Comparison of ENCODE assay signal across 10 cellular contexts in genomic region chr1:52659356-52659755, GRCh38. TPM values are rescaled to one million over a fixed set of nuclear protein-coding genes. Genes with fewer than 3 reads are reported as not detected.
A peak's percentile ranks its signal among the peaks of the same experiment; 100 is the strongest.
DNase-seq lines count a peak whose midpoint lies in the region; ATAC-seq, FAIRE-seq and TF ChIP-seq lines count a peak whose summit lies in the region.
"Had no signal": no experiment of that assay in that cellular context is flagged by ENCODE, and none has a peak within 500 bp of the region (broad histone marks: within the 10 kb centered on the region; RNA-seq: fewer than 3 reads in every experiment).

No MANE protein-coding gene starts in this region.

- H3K4me2 ChIP-seq in K562 (ENCODE audit: insufficient read depth, low read length), result no peak overlapping the region

- FAIRE-seq in K562 (lab: Jason Lieb, UNC), result no peak

- TF ChIP-seq EP300 in K562 (IDR thresholded peaks at IDR 0.05; ENCODE audit: low read length), result no peak

- peaks cover 2% of the 10 kb centered on the region in 2 experiments; a peak in 3 of 5 replicates for H3K4me1 ChIP-seq in K562 (replicated peaks in 1 of 2; ENCODE audit: control insufficient read depth in 2 of 2, insufficient read depth in 2 of 2, low read length in 2 of 2)
- H3K4me1 ChIP-seq in thyroid gland, result peaks cover 4 to 20% of the 10 kb centered on the region in 2 donors
- no peaks in the 10 kb centered on the region for H3K4me1 ChIP-seq in adrenal gland (replicated peaks in 1 of 2)

- no peak overlapping the region for H3K9ac ChIP-seq in K562 (ENCODE audit: insufficient read depth in 1 of 2, low read depth in 2 of 2, low read length in 2 of 2)

- BruUV-seq in K562 (replicated peaks; lab: Mats Ljungman, UMichigan), result no TSS peak

- no peaks in the 10 kb centered on the region for H3K36me3 ChIP-seq in K562 (ENCODE audit: control insufficient read depth, insufficient read depth, low read length)
- no peaks in the 10 kb centered on the region for H3K36me3 ChIP-seq in thyroid gland
- H3K36me3 ChIP-seq in adrenal gland (replicated peaks in 1 of 2), result no peaks in the 10 kb centered on the region

- POLR2A ChIA-PET in K562 (lab: Yijun Ruan, JAX), result interaction anchor here (3.1 kb wide), 1 partner anchor 11 kb away, joined by 12 read pairs; no protein-coding TSS in a partner anchor

- H3K27ac ChIP-seq in K562 (ENCODE audit: extremely low read depth, low read depth, low read length) (no peak overlapping the region), thyroid gland (peak overlapping the region in 2 of 3 donors; percentile 48 to 57), adrenal gland (no peak overlapping the region)

- H4K20me1 ChIP-seq in K562 (replicated peaks; ENCODE audit: control insufficient read depth, insufficient read depth, low read length), result no peaks in the 10 kb centered on the region

- ATAC-seq in HG03521 (IDR thresholded peaks at IDR 0.05; ENCODE audit: unreplicated experiment), result peak; percentile 54
- ATAC-seq in K562, result no peak

- H3K27me3 ChIP-seq in K562 (ENCODE audit: control insufficient read depth in 2 of 2, insufficient read depth in 2 of 2, low read length in 2 of 2) (no peaks in the 10 kb centered on the region), thyroid gland (no peaks in the 10 kb centered on the region), adrenal gland (no peaks in the 10 kb centered on the region)

- H3K9me1 ChIP-seq in K562 (ENCODE audit: control insufficient read depth, insufficient read depth, low read length), result no peaks in the 10 kb centered on the region

- CTCF ChIA-PET in K562 (lab: Yijun Ruan, JAX; ENCODE audit: low intra/inter-chr PET ratio), result no interaction called here

- H3K4me3 ChIP-seq in K562 (no peak overlapping the region), thyroid gland (replicated peaks in 1 of 3) (no peak overlapping the region), adrenal gland (no peak overlapping the region)

- WGBS in K562 (ENCODE audit: insufficient coverage, low coverage, missing lambda C conversion rate), result 63% methylated on average over 3 of the region's 3 CpGs
- 96% methylated on average over 3 of the region's 3 CpGs for WGBS in thyroid gland, 2 donors
- 80 to 97% (median 92%) methylated on average over 3 of the region's 3 CpGs for WGBS in adrenal gland, 4 donors

- TF ChIP-seq RAD21 in K562 (CRISPR knock-in tag; conservative IDR thresholded peaks at IDR 0.05 in 1 of 2, IDR thresholded peaks at IDR 0.05 in 1 of 2), result no peak

- no peak overlapping the region for H2AFZ ChIP-seq in K562 (ENCODE audit: low read depth, low read length)

- no peaks in the 10 kb centered on the region for H3K79me2 ChIP-seq in K562 (ENCODE audit: control insufficient read depth, insufficient read depth, low read length)

- intact Hi-C loops in K562 (cut with micrococcal nuclease) (no loop called here), thyroid gland (cut with DNase I) (no loop called here), adrenal gland (cut with DNase I) (loop anchor here in 1 of 2 donors (10.0 kb wide), 1 partner anchor 535 kb away; no protein-coding TSS in a partner anchor)

- TF ChIP-seq CTCF in K562 (IDR thresholded peaks at IDR 0.05 in 2 of 3, conservative IDR thresholded peaks at IDR 0.05 in 1 of 3; ENCODE audit: insufficient read depth in 2 of 3, low read depth in 1 of 3, low read length in 3 of 3) (no peak), thyroid gland (IDR thresholded peaks at IDR 0.05) (no peak), adrenal gland (IDR thresholded peaks at IDR 0.05) (no peak)

- TF ChIP-seq POLR2A in K562 (conservative IDR thresholded peaks at IDR 0.05), result no peak
- TF ChIP-seq POLR2A in thyroid gland (IDR thresholded peaks at IDR 0.05), result no peak
- TF ChIP-seq POLR2A in adrenal gland (IDR thresholded peaks at IDR 0.05), result no peak

- in situ Hi-C loops in K562 (cut with MboI), result no loop called here

- H3K9me3 ChIP-seq in K562 (replicated peaks; ENCODE audit: control insufficient read depth, insufficient read depth, low read depth, low read length) (no peaks in the 10 kb centered on the region), thyroid gland (no peaks in the 10 kb centered on the region), adrenal gland (replicated peaks in 1 of 3) (no peaks in the 10 kb centered on the region)

- DNase-seq in stimulated activated CD4-positive, alpha-beta T cell treated with anti-CD3 and anti-CD28 coated beads, Interleukin-12 subunit alpha, Interleukin-12 subunit beta, amount 100 ng/mL, for 24 hours (ENCODE audit: low read depth in 2 of 2), result peak; percentile 4 to 5
- no peak for DNase-seq in stimulated activated CD4-positive, alpha-beta T cell treated with anti-CD3 and anti-CD28 coated beads, Interleukin-4, amount 100 ng/mL, for 1 hour
- DNase-seq in K562 (ENCODE audit: extremely low read depth in 1 of 4, low spot score in 3 of 4), result no peak
- DNase-seq in thyroid gland, result no peak
- no peak for DNase-seq in adrenal gland
- DNase-seq in middle frontal gyrus (ENCODE audit: extremely low spot score, low spot score), result no peak
- no peak for DNase-seq in epidermal melanocyte (ENCODE audit: insufficient read length, low spot score)
- DNase-seq: C1 segment of cervical spinal cord had no signal

TF ChIP-seq in K562, 482 proteins besides CTCF, POLR2A, EP300 and RAD21 (continues in another document):
- no peak for TF ChIP-seq ARID1B (IDR thresholded peaks at IDR 0.05)

RNA-seq across cellular contexts. Expression of gene SHISAL2A, which starts 26.4 kb away (rescaled TPM):
- total RNA-seq in K562 (2011; cell fraction: chromatin; rRNA removed; ENCODE audit: low replicate concordance), result not detected in 2 replicates
- not detected in 2 replicates for total RNA-seq in K562 (2011; cell fraction: nucleolus; rRNA removed)
- total RNA-seq in K562 (2011; cell fraction: nucleoplasm; rRNA removed), result not detected in 2 replicates
- total RNA-seq in K562 (2014; rRNA removed), result not detected in 2 replicates
- not detected in 2 replicates for total RNA-seq in K562 (2014; rRNA removed; fragmentation: Illumina TruSeq; extraction: Trizol)
- total RNA-seq in K562 (2015; rRNA removed; fragmentation: Illumina TruSeq; extraction: Trizol), result not detected in 2 replicates
- 0.11 TPM in 1 of 2 replicates, not detected in the other for total RNA-seq in K562 (2021)
- not detected in 2 replicates for polyA plus RNA-seq in K562 (2011; rRNA removed)
- polyA plus RNA-seq in K562 (2011; cell fraction: cytosol; rRNA removed), result not detected in 2 replicates
- polyA plus RNA-seq in K562 (2011; cell fraction: nucleus; rRNA removed), result not detected in 2 replicates
- polyA plus RNA-seq in K562 (2012), result not detected in 2 replicates
- not detected in 2 replicates for polyA plus RNA-seq in K562 (2014; fragmentation: Illumina TruSeq; extraction: Trizol)
- not detected for polyA plus RNA-seq in K562 (2014; fragmentation: Nextera tagmentation; extraction: Ambion mirVana)
- polyA plus RNA-seq in K562 (2014; rRNA removed), result not detected in 2 replicates
- not detected in 2 replicates for polyA minus RNA-seq in K562 (2011; rRNA and poly(A)+ RNA removed)
- not detected in 2 replicates for polyA minus RNA-seq in K562 (2011; cell fraction: cytosol; rRNA and poly(A)+ RNA removed)
- polyA minus RNA-seq in K562 (2011; cell fraction: nucleus; rRNA and poly(A)+ RNA removed), result not detected in 2 replicates
- 1 to 10 TPM in 1 of 4 donors, under 1 TPM in 2, not detected in 1; 0.75 to 1.1 (median 0.94) TPM for total RNA-seq in thyroid gland
- under 1 TPM in 5 of 8 donors, not detected in 3; 0.40 to 0.79 (median 0.55) TPM for total RNA-seq in adrenal gland
- 1 to 10 TPM in 1 of 3 donors, under 1 TPM in 2; 0.20 to 1.9 (median 0.57) TPM for polyA plus RNA-seq in adrenal gland
- total RNA-seq: urinary bladder had no signal

RNA-seq across cellular contexts. Expression of gene COA7, which starts 38.8 kb away (rescaled TPM):
- total RNA-seq in K562 (2011; cell fraction: chromatin; rRNA removed; ENCODE audit: low replicate concordance), result 16.7 and 21.2 TPM in 2 replicates
- total RNA-seq in K562 (2011; cell fraction: nucleolus; rRNA removed), result 11.3 and 11.4 TPM in 2 replicates
- total RNA-seq in K562 (2011; cell fraction: nucleoplasm; rRNA removed), result 16.6 and 20.1 TPM in 2 replicates
- 19.4 and 22.9 TPM in 2 replicates for total RNA-seq in K562 (2014; rRNA removed)
- 48.8 and 50.2 TPM in 2 replicates for total RNA-seq in K562 (2014; rRNA removed; fragmentation: Illumina TruSeq; extraction: Trizol)
- 50.6 and 53.9 TPM in 2 replicates for total RNA-seq in K562 (2015; rRNA removed; fragmentation: Illumina TruSeq; extraction: Trizol)
- total RNA-seq in K562 (2021), result 59.3 and 61.3 TPM in 2 replicates
- 42.7 and 51.0 TPM in 2 replicates for polyA plus RNA-seq in K562 (2011; rRNA removed)
- 36.2 and 36.6 TPM in 2 replicates for polyA plus RNA-seq in K562 (2011; cell fraction: cytosol; rRNA removed)
- polyA plus RNA-seq in K562 (2011; cell fraction: nucleus; rRNA removed), result 10.2 and 11.7 TPM in 2 replicates
- 34.6 and 49.3 TPM in 2 replicates for polyA plus RNA-seq in K562 (2012)
- polyA plus RNA-seq in K562 (2014; fragmentation: Illumina TruSeq; extraction: Trizol), result 37.3 and 45.9 TPM in 2 replicates
- 10 to 100 TPM; 59.6 to 82.8 TPM for polyA plus RNA-seq in K562 (2014; fragmentation: Nextera tagmentation; extraction: Ambion mirVana)
- 34.2 and 43.7 TPM in 2 replicates for polyA plus RNA-seq in K562 (2014; rRNA removed)
- polyA minus RNA-seq in K562 (2011; rRNA and poly(A)+ RNA removed), result 41.9 and 45.6 TPM in 2 replicates
- polyA minus RNA-seq in K562 (2011; cell fraction: cytosol; rRNA and poly(A)+ RNA removed), result 13.6 and 15.3 TPM in 2 replicates
- polyA minus RNA-seq in K562 (2011; cell fraction: nucleus; rRNA and poly(A)+ RNA removed), result 3.8 and 6.0 TPM in 2 replicates
- total RNA-seq in thyroid gland, result 10 to 100 TPM; 10.6 to 14.7 (median 11.5) TPM
- total RNA-seq in adrenal gland, result 10 to 100 TPM in 7 of 8 donors, 1 to 10 TPM in 1; 8.1 to 34.5 (median 13.8) TPM
- 10 to 100 TPM in 1 of 3 donors, 1 to 10 TPM in 2; 3.1 to 18.0 (median 4.3) TPM for polyA plus RNA-seq in adrenal gland

RNA-seq across cellular contexts. Expression of gene GPX7, which starts 57.2 kb away (rescaled TPM):
- total RNA-seq in K562 (2011; cell fraction: chromatin; rRNA removed; ENCODE audit: low replicate concordance), result not detected in 2 replicates
- not detected in 2 replicates for total RNA-seq in K562 (2011; cell fraction: nucleolus; rRNA removed)
- total RNA-seq in K562 (2011; cell fraction: nucleoplasm; rRNA removed), result not detected in 2 replicates
- total RNA-seq in K562 (2014; rRNA removed) (not detected in 2 replicates), K562 (2014; rRNA removed; fragmentation: Illumina TruSeq; extraction: Trizol) (not detected in 2 replicates), K562 (2015; rRNA removed; fragmentation: Illumina TruSeq; extraction: Trizol) (not detected in 2 replicates), K562 (2021) (not detected in 2 replicates), thyroid gland (10 to 100 TPM; 15.7 to 77.9 (median 32.1) TPM), adrenal gland (10 to 100 TPM in 7 of 8 donors, 1 to 10 TPM in 1; 4.2 to 29.5 (median 15.9) TPM)
- polyA plus RNA-seq in K562 (2011; rRNA removed) (0.07 TPM in 1 of 2 replicates, not detected in the other), K562 (2014; fragmentation: Illumina TruSeq; extraction: Trizol) (not detected in 2 replicates), K562 (2014; fragmentation: Nextera tagmentation; extraction: Ambion mirVana) (under 1 TPM in 1 of 2 experiments, not detected in 1; 0.08 TPM), K562 (2014; rRNA removed) (not detected in 2 replicates), adrenal gland (10 to 100 TPM in 2 of 3 donors, 1 to 10 TPM in 1; 8.9 to 15.6 (median 15.5) TPM)
- polyA plus RNA-seq in K562 (2011; cell fraction: cytosol; rRNA removed), result 0.13 TPM in 1 of 2 replicates, not detected in the other
- 0.13 TPM in 1 of 2 replicates, not detected in the other for polyA plus RNA-seq in K562 (2011; cell fraction: nucleus; rRNA removed)
- polyA plus RNA-seq in K562 (2012), result not detected in 2 replicates
- polyA minus RNA-seq in K562 (2011; rRNA and poly(A)+ RNA removed), result not detected in 2 replicates
- not detected in 2 replicates for polyA minus RNA-seq in K562 (2011; cell fraction: cytosol; rRNA and poly(A)+ RNA removed)
- polyA minus RNA-seq in K562 (2011; cell fraction: nucleus; rRNA and poly(A)+ RNA removed), result not detected in 2 replicates

Comparison
In these comparisons a context has a peak if more than half of its experiments do, and no peak if none do; other contexts are left out.
1. DNase-seq: peak in stimulated activated CD4-positive, alpha-beta T cell treated with anti-CD3 and anti-CD28 coated beads, Interleukin-12 subunit alpha, Interleukin-12 subunit beta, amount 100 ng/mL, for 24 hours (2 of 2); none in stimulated activated CD4-positive, alpha-beta T cell treated with anti-CD3 and anti-CD28 coated beads, Interleukin-4, amount 100 ng/mL, for 1 hour (single experiment), K562 (0 of 4), thyroid gland (0 of 2), adrenal gland (0 of 7), middle frontal gyrus (single experiment) and epidermal melanocyte (single experiment).
2. H3K27ac ChIP-seq: peak in thyroid gland (2 of 3); none in K562 (single experiment) and adrenal gland (0 of 5).
3. RNA of gene GPX7, which starts 57.2 kb away (total RNA-seq): 15.7 to 77.9 TPM in thyroid gland and 4.2 to 29.5 TPM in adrenal gland; not detected in K562; every median in the first group is over 4 times any median in the second.